In genomic region chr3:2098398-2099027, GRCh38 we compare ENCODE assay signal across 1 cellular context.
TF ChIP-seq lines count a peak whose summit lies in the region.

Gene CNTN4 (plus strand): TSS chr3:2098866.

TF ChIP-seq in HepG2, 621 proteins besides CTCF, POLR2A, EP300 and RAD21 (continued from another document and continues in another):
- TF ChIP-seq, protein P1, sequence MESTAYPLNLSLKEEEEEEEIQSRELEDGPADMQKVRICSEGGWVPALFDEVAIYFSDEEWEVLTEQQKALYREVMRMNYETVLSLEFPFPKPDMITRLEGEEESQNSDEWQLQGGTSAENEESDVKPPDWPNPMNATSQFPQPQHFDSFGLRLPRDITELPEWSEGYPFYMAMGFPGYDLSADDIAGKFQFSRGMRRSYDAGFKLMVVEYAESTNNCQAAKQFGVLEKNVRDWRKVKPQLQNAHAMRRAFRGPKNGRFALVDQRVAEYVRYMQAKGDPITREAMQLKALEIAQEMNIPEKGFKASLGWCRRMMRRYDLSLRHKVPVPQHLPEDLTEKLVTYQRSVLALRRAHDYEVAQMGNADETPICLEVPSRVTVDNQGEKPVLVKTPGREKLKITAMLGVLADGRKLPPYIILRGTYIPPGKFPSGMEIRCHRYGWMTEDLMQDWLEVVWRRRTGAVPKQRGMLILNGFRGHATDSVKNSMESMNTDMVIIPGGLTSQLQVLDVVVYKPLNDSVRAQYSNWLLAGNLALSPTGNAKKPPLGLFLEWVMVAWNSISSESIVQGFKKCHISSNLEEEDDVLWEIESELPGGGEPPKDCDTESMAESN (CRISPR knock-in tag; conservative IDR thresholded peaks at IDR 0.05) = peak; percentile 53; the same call in 1 of the 2 replicates
- TF ChIP-seq, protein P2, sequence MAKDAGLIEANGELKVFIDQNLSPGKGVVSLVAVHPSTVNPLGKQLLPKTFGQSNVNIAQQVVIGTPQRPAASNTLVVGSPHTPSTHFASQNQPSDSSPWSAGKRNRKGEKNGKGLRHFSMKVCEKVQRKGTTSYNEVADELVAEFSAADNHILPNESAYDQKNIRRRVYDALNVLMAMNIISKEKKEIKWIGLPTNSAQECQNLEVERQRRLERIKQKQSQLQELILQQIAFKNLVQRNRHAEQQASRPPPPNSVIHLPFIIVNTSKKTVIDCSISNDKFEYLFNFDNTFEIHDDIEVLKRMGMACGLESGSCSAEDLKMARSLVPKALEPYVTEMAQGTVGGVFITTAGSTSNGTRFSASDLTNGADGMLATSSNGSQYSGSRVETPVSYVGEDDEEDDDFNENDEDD (CRISPR knock-in tag; IDR thresholded peaks at IDR 0.05; ENCODE audit: borderline replicate concordance) = peak; percentile 24; the same call in 1 of the 2 replicates
- TF ChIP-seq GATA4 (IDR thresholded peaks at IDR 0.05; ENCODE audit: borderline replicate concordance, low read depth) (no peak), KDM1A (CRISPR knock-in tag; IDR thresholded peaks at IDR 0.05) (no peak), E2F5 (CRISPR knock-in tag; conservative IDR thresholded peaks at IDR 0.05) (0 out of 2 replicates have a peak, but pooled peaks have one; percentile 46), ZNF382 (CRISPR knock-in tag; IDR thresholded peaks at IDR 0.05; ENCODE audit: borderline replicate concordance) (no peak), ZNF773 (CRISPR knock-in tag; IDR thresholded peaks at IDR 0.05; ENCODE audit: borderline replicate concordance) (no peak), ONECUT2 (CRISPR knock-in tag; IDR thresholded peaks at IDR 0.05) (no peak), CREBL2 (CRISPR knock-in tag; IDR thresholded peaks at IDR 0.05; ENCODE audit: borderline replicate concordance) (no peak), MTF1 (CRISPR knock-in tag; IDR thresholded peaks at IDR 0.05) (no peak), YEATS4 (CRISPR knock-in tag; IDR thresholded peaks at IDR 0.05; ENCODE audit: borderline replicate concordance) (0 out of 2 replicates have a peak, but pooled peaks have one; percentile 6), MYPOP (CRISPR knock-in tag; IDR thresholded peaks at IDR 0.05) (0 out of 2 replicates have a peak, but pooled peaks have one; percentile 25), CENPX (CRISPR knock-in tag; IDR thresholded peaks at IDR 0.05) (no peak), CSRNP1 (CRISPR knock-in tag; IDR thresholded peaks at IDR 0.05) (no peak), MXD1 (CRISPR knock-in tag; IDR thresholded peaks at IDR 0.05) (no peak), EZH2 (conservative IDR thresholded peaks at IDR 0.05; ENCODE audit: low read depth, low read length) (no peak), HIVEP1 (CRISPR knock-in tag; IDR thresholded peaks at IDR 0.05) (no peak), HDAC6 (IDR thresholded peaks at IDR 0.05; ENCODE audit: low read depth, low read length) (no peak), ZNF234 (CRISPR knock-in tag; conservative IDR thresholded peaks at IDR 0.05) (no peak), ZNF777 (CRISPR knock-in tag; IDR thresholded peaks at IDR 0.05) (peak; percentile 94), PRDM15 (CRISPR knock-in tag; IDR thresholded peaks at IDR 0.05) (peak; percentile 94), RARG (CRISPR knock-in tag; IDR thresholded peaks at IDR 0.05; ENCODE audit: low read depth) (no peak), NFIC (IDR thresholded peaks at IDR 0.05; ENCODE audit: low read length) (no peak), SMAD1 (CRISPR knock-in tag; IDR thresholded peaks at IDR 0.05; ENCODE audit: borderline replicate concordance, low read depth) (no peak), PLRG1 (conservative IDR thresholded peaks at IDR 0.05) (no peak), HNRNPLL (IDR thresholded peaks at IDR 0.05; ENCODE audit: low read depth, low read length, poor library complexity, severe bottlenecking) (peak; percentile 70), ZNF460 (CRISPR knock-in tag; IDR thresholded peaks at IDR 0.05; ENCODE audit: borderline replicate concordance) (no peak), ZSCAN22 (CRISPR knock-in tag; IDR thresholded peaks at IDR 0.05) (no peak), HNF4A (CRISPR knock-in tag; IDR thresholded peaks at IDR 0.05) (no peak), PCBP2 (optimal IDR thresholded peaks at IDR 0.05; ENCODE audit: low read depth, low read length, poor library complexity, severe bottlenecking) (no peak)
- TF ChIP-seq, protein P3, sequence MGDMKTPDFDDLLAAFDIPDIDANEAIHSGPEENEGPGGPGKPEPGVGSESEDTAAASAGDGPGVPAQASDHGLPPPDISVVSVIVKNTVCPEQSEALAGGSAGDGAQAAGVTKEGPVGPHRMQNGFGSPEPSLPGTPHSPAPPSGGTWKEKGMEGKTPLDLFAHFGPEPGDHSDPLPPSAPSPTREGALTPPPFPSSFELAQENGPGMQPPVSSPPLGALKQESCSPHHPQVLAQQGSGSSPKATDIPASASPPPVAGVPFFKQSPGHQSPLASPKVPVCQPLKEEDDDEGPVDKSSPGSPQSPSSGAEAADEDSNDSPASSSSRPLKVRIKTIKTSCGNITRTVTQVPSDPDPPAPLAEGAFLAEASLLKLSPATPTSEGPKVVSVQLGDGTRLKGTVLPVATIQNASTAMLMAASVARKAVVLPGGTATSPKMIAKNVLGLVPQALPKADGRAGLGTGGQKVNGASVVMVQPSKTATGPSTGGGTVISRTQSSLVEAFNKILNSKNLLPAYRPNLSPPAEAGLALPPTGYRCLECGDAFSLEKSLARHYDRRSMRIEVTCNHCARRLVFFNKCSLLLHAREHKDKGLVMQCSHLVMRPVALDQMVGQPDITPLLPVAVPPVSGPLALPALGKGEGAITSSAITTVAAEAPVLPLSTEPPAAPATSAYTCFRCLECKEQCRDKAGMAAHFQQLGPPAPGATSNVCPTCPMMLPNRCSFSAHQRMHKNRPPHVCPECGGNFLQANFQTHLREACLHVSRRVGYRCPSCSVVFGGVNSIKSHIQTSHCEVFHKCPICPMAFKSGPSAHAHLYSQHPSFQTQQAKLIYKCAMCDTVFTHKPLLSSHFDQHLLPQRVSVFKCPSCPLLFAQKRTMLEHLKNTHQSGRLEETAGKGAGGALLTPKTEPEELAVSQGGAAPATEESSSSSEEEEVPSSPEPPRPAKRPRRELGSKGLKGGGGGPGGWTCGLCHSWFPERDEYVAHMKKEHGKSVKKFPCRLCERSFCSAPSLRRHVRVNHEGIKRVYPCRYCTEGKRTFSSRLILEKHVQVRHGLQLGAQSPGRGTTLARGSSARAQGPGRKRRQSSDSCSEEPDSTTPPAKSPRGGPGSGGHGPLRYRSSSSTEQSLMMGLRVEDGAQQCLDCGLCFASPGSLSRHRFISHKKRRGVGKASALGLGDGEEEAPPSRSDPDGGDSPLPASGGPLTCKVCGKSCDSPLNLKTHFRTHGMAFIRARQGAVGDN (CRISPR knock-in tag; IDR thresholded peaks at IDR 0.05) = peak; percentile 47
- TF ChIP-seq, protein P4, sequence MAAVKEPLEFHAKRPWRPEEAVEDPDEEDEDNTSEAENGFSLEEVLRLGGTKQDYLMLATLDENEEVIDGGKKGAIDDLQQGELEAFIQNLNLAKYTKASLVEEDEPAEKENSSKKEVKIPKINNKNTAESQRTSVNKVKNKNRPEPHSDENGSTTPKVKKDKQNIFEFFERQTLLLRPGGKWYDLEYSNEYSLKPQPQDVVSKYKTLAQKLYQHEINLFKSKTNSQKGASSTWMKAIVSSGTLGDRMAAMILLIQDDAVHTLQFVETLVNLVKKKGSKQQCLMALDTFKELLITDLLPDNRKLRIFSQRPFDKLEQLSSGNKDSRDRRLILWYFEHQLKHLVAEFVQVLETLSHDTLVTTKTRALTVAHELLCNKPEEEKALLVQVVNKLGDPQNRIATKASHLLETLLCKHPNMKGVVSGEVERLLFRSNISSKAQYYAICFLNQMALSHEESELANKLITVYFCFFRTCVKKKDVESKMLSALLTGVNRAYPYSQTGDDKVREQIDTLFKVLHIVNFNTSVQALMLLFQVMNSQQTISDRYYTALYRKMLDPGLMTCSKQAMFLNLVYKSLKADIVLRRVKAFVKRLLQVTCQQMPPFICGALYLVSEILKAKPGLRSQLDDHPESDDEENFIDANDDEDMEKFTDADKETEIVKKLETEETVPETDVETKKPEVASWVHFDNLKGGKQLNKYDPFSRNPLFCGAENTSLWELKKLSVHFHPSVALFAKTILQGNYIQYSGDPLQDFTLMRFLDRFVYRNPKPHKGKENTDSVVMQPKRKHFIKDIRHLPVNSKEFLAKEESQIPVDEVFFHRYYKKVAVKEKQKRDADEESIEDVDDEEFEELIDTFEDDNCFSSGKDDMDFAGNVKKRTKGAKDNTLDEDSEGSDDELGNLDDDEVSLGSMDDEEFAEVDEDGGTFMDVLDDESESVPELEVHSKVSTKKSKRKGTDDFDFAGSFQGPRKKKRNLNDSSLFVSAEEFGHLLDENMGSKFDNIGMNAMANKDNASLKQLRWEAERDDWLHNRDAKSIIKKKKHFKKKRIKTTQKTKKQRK (IDR thresholded peaks at IDR 0.05; ENCODE audit: low read length) = no peak
- TF ChIP-seq, protein P5, sequence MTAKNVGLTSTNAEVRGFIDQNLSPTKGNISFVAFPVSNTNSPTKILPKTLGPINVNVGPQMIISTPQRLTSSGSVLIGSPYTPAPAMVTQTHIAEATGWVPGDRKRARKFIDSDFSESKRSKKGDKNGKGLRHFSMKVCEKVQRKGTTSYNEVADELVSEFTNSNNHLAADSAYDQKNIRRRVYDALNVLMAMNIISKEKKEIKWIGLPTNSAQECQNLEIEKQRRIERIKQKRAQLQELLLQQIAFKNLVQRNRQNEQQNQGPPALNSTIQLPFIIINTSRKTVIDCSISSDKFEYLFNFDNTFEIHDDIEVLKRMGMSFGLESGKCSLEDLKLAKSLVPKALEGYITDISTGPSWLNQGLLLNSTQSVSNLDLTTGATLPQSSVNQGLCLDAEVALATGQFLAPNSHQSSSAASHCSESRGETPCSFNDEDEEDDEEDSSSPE (CRISPR knock-in tag; IDR thresholded peaks at IDR 0.05) = peak; percentile 74
- TF ChIP-seq, protein P6, sequence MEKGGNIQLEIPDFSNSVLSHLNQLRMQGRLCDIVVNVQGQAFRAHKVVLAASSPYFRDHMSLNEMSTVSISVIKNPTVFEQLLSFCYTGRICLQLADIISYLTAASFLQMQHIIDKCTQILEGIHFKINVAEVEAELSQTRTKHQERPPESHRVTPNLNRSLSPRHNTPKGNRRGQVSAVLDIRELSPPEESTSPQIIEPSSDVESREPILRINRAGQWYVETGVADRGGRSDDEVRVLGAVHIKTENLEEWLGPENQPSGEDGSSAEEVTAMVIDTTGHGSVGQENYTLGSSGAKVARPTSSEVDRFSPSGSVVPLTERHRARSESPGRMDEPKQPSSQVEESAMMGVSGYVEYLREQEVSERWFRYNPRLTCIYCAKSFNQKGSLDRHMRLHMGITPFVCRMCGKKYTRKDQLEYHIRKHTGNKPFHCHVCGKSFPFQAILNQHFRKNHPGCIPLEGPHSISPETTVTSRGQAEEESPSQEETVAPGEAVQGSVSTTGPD (CRISPR knock-in tag; IDR thresholded peaks at IDR 0.05) = no peak
